8 cellular contexts compared by ENCODE assay signal in the genomic region with DNA sequence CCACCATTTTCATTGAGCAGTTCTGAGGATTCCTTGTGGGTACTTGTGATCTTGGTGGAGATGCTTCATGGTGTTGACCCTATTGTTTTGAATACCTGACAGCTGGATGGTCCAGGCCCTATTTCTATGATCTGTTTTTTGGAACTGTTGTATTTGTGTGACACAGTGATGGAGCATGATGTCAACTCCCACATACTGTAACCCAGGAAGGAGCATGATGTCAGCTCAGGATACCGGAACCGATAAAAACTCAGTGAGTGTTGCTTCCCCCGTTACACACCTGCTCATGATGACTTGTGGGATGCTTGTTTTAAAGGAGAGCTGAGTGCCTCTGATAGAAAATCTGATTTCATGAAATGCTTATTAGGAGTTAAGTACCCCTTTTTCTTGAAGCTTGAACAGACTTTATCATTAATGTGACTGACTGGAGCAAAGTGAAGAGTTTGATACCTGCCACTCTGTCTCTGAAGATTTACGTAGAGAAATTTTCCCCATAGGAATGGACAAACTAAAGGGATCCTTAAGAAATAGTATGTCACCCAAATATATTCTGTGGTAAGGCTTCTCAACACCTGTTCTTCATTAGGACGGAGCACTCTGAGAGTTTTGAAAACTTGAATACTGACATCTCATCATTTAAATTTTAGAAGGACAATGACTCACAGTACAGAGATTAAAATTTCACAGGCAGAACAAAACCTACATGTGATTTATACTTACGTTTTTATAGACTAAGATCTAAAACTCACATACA. TPM values are rescaled to one million over a fixed set of nuclear protein-coding genes. Genes with fewer than 3 reads are reported as not detected.
DNase-seq lines count a peak whose midpoint lies in the region; ATAC-seq and TF ChIP-seq lines count a peak whose summit lies in the region.
"Had no signal": no experiment of that assay in that cellular context is flagged by ENCODE, and none has a peak within 500 bp of the region (broad histone marks: within the 10 kb centered on the region; RNA-seq: fewer than 3 reads in every experiment).

No MANE protein-coding gene starts in this region.

- H3K27me3 Mint-ChIP-seq in activated naive CD8-positive, alpha-beta T cell treated with anti-CD3 and anti-CD28 coated beads, Interleukin-2, amount 50 U/mL, for 24 hours, result no peaks in the 10 kb centered on the region

- TF ChIP-seq CTCF in RWPE1 (conservative IDR thresholded peaks at IDR 0.05; ENCODE audit: low read depth), result no peak

- H3K9me3 ChIP-seq in subcutaneous abdominal adipose tissue (ENCODE audit: control insufficient read depth in 5 of 5, low read length in 5 of 5), result no peaks in the 10 kb centered on the region

- DNase-seq in RWPE1 (ENCODE audit: low spot score) (no peak), left kidney (ENCODE audit: low read depth, low spot score) (peak; percentile 52), NOMO-1 treated with dmso at 0.1 percent for 144 hours (lab: John Stamatoyannopoulos, UW; ENCODE audit: unreplicated experiment) (no peak), SK-N-DZ (ENCODE audit: low spot score) (no peak), HT-29 (ENCODE audit: low spot score) (no peak)
- DNase-seq in activated naive CD8-positive, alpha-beta T cell treated with anti-CD3 and anti-CD28 coated beads, Interleukin-2, amount 50 U/mL, for 24 hours, result no peak
- DNase-seq: NCI-H187 treated with DMSO at 0.1 percent for 48 hours had no signal

- CTCF ChIA-PET in RWPE1 (lab: Yijun Ruan, JAX), result no interaction called here

- H3K9ac ChIP-seq in subcutaneous abdominal adipose tissue (ENCODE audit: low read length in 5 of 5), result peak overlapping the region in 4 of 5 donors; percentile 11 to 87 (median 74)

- H3K4me1 ChIP-seq in subcutaneous abdominal adipose tissue (ENCODE audit: control insufficient read depth in 5 of 5, insufficient read depth in 5 of 5, low read length in 5 of 5), result peaks cover 13 to 58% (median 56%) of the 10 kb centered on the region in 5 donors

- peaks cover 5 to 40% (median 31%) of the 10 kb centered on the region in 5 donors for H3K36me3 ChIP-seq in subcutaneous abdominal adipose tissue (ENCODE audit: control insufficient read depth in 5 of 5, insufficient read depth in 5 of 5, low read length in 5 of 5)

- H3K27me3 ChIP-seq in subcutaneous abdominal adipose tissue (ENCODE audit: control insufficient read depth in 5 of 5, insufficient read depth in 4 of 5, low read length in 5 of 5), result no peaks in the 10 kb centered on the region

- peak overlapping the region; percentile 77 for H3K4me3 Mint-ChIP-seq in activated naive CD8-positive, alpha-beta T cell treated with anti-CD3 and anti-CD28 coated beads, Interleukin-2, amount 50 U/mL, for 24 hours

- H3K27ac Mint-ChIP-seq in activated naive CD8-positive, alpha-beta T cell treated with anti-CD3 and anti-CD28 coated beads, Interleukin-2, amount 50 U/mL, for 24 hours, result peak overlapping the region; percentile 92

- peaks cover 75% of the 10 kb centered on the region for H3K4me1 Mint-ChIP-seq in activated naive CD8-positive, alpha-beta T cell treated with anti-CD3 and anti-CD28 coated beads, Interleukin-2, amount 50 U/mL, for 24 hours

- H3K36me3 Mint-ChIP-seq in activated naive CD8-positive, alpha-beta T cell treated with anti-CD3 and anti-CD28 coated beads, Interleukin-2, amount 50 U/mL, for 24 hours (ENCODE audit: low read depth), result peaks cover 7% of the 10 kb centered on the region

- H3K4me3 ChIP-seq in subcutaneous abdominal adipose tissue (ENCODE audit: low read depth in 1 of 5, low read length in 5 of 5), result peak overlapping the region in 4 of 5 donors; percentile 51 to 67 (median 58)

- POLR2A ChIA-PET in RWPE1 (lab: Yijun Ruan, JAX; ENCODE audit: low non-redundant PET), result interaction anchor here (1.1 kb wide), 1 partner anchor 45 kb away, joined by 4 read pairs; a partner anchor contains a TSS

- no peak for ATAC-seq in activated naive CD8-positive, alpha-beta T cell treated with anti-CD3 and anti-CD28 coated beads, Interleukin-2, amount 50 U/mL, for 24 hours

- H3K27ac ChIP-seq in RWPE1 (peak overlapping the region; percentile 75), subcutaneous abdominal adipose tissue (ENCODE audit: low read depth, low read length) (peak overlapping the region; percentile 99)

- H3K9me3 Mint-ChIP-seq in activated naive CD8-positive, alpha-beta T cell treated with anti-CD3 and anti-CD28 coated beads, Interleukin-2, amount 50 U/mL, for 24 hours, result no peaks in the 10 kb centered on the region

RNA-seq across cellular contexts. Expression of a gene that starts 45.3 kb away (rescaled TPM):
- 4.7 and 8.1 TPM in 2 replicates for polyA plus RNA-seq in SK-N-DZ (2014; cell fraction: cytosol; rRNA removed)
- 4.0 and 4.3 TPM in 2 replicates for polyA plus RNA-seq in SK-N-DZ (2014; cell fraction: nucleus; rRNA removed)
- total RNA-seq in HT-29 (2014; rRNA removed; shearing (Covaris generic)), result 22.9 and 23.1 TPM in 2 replicates
